Comparison of ENCODE assay signal across 1 cellular context in the genomic region with DNA sequence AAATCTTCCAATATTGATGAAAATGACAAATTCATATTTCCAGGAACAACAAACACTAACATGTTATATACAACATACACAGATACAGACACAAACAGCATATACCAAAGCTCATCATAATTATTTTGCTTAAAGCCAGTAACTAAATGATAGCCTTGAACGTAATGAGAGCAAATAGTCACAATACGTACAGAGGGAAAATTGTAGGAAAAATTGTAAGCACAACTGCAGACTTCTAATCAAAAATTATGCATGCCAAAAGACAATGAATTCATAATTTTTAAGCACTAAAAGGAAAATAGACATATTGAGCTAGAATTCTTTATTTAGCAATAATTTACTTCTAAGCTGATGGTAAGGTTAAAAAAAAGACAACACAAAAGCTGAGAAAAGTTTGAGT.
TF ChIP-seq lines count a peak whose summit lies in the region.

No MANE protein-coding gene starts in this region.

TF ChIP-seq in WTC11, 78 proteins besides CTCF, POLR2A, EP300 and RAD21 (continued from another document):
- TF ChIP-seq ZNF317 (CRISPR knock-in tag; IDR thresholded peaks at IDR 0.05; ENCODE audit: borderline replicate concordance, low read depth) (peak; percentile 97), HMGA2 (CRISPR knock-in tag; IDR thresholded peaks at IDR 0.05) (no peak)
